ENCODE assay signal across 1 cellular context in the genomic region with DNA sequence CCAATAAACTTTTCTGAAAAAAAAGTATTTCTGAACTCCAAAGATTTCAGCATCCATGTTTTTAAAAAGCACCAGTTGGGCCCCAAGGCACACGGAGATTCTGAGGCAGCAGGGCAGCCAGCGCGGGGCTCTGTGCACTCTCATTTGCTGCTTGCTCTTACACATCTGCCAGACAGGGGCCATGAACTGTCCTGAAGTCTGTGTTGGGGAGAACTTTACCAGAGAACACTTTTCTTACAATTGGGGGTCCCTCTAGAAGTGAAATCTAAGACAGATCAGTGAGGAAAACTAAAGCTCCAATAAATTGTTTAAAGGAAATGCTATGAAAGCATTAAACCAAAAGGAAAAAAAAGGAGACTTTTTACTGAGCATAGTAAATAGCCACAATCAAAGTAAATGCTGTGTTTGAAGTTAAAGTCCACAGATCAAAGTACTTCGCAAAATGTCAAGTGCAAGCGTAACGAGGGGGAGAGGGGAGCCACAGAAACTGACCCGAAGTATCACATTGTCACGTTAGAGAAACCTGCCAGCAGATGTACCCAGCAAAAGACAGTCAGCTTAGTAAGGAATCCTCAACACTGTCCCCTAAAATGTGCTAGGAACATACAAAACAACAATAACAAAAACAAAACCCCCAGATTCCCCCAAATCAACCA.
TF ChIP-seq lines count a peak whose summit lies in the region.

No MANE protein-coding gene starts in this region.

TF ChIP-seq in HepG2, 621 proteins besides CTCF, POLR2A, EP300 and RAD21 (continued from another document and continues in another):
- peak; percentile 74 for TF ChIP-seq SKIL (CRISPR knock-in tag; IDR thresholded peaks at IDR 0.05; ENCODE audit: borderline replicate concordance)
- no peak for TF ChIP-seq KDM5B (CRISPR knock-in tag; IDR thresholded peaks at IDR 0.05; ENCODE audit: borderline replicate concordance)
- no peak for TF ChIP-seq ZNF251 (CRISPR knock-in tag; IDR thresholded peaks at IDR 0.05)
- TF ChIP-seq, protein P1, sequence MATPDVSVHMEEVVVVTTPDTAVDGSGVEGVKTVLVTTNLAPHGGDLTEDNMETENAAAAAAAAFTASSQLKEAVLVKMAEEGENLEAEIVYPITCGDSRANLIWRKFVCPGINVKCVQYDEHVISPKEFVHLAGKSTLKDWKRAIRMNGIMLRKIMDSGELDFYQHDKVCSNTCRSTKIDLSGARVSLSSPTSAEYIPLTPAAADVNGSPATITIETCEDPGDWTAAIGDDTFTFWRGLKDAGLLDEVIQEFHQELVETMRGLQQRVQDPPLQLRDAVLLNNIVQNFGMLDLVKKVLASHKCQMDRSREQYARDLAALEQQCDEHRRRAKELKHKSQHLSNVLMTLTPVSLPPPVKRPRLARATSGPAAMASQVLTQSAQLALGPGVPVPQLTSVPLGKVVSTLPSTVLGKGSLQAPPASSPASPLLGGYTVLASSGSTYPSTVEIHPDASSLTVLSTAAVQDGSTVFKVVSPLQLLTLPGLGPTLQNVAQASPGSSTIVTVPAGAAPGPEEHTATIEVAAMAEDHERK (CRISPR knock-in tag; IDR thresholded peaks at IDR 0.05; ENCODE audit: low read depth), result no peak
- TF ChIP-seq ZNF563 (CRISPR knock-in tag; IDR thresholded peaks at IDR 0.05), result no peak
- no peak for TF ChIP-seq FLYWCH1 (CRISPR knock-in tag; IDR thresholded peaks at IDR 0.05)
- no peak for TF ChIP-seq DZIP1 (CRISPR knock-in tag; IDR thresholded peaks at IDR 0.05)
- TF ChIP-seq U2AF2 (IDR thresholded peaks at IDR 0.05; ENCODE audit: low read depth, low read length), result no peak
- no peak for TF ChIP-seq MTA3 (CRISPR knock-in tag; IDR thresholded peaks at IDR 0.05)
- no peak for TF ChIP-seq ZFP36L2 (CRISPR knock-in tag; IDR thresholded peaks at IDR 0.05)
- no peak for TF ChIP-seq HIVEP1 (CRISPR knock-in tag; IDR thresholded peaks at IDR 0.05)
- no peak for TF ChIP-seq SATB2 (CRISPR knock-in tag; IDR thresholded peaks at IDR 0.05)
- TF ChIP-seq HOXA5 (CRISPR knock-in tag; IDR thresholded peaks at IDR 0.05), result peak; percentile 72
- no peak for TF ChIP-seq ZBTB1 (CRISPR knock-in tag; IDR thresholded peaks at IDR 0.05; ENCODE audit: borderline replicate concordance)
- TF ChIP-seq ZNF570 (CRISPR knock-in tag; IDR thresholded peaks at IDR 0.05; ENCODE audit: borderline replicate concordance), result no peak
- TF ChIP-seq HMG20A (CRISPR knock-in tag; IDR thresholded peaks at IDR 0.05; ENCODE audit: borderline replicate concordance), result peak; percentile 84; the same call in 1 of the 2 replicates
- no peak; the same call in 1 of the 2 replicates for TF ChIP-seq MAZ (IDR thresholded peaks at IDR 0.05; ENCODE audit: borderline replicate concordance, low read depth, low read length)
- no peak for TF ChIP-seq MAZ (CRISPR knock-in tag; IDR thresholded peaks at IDR 0.05; ENCODE audit: low read depth)
- TF ChIP-seq, protein P2, sequence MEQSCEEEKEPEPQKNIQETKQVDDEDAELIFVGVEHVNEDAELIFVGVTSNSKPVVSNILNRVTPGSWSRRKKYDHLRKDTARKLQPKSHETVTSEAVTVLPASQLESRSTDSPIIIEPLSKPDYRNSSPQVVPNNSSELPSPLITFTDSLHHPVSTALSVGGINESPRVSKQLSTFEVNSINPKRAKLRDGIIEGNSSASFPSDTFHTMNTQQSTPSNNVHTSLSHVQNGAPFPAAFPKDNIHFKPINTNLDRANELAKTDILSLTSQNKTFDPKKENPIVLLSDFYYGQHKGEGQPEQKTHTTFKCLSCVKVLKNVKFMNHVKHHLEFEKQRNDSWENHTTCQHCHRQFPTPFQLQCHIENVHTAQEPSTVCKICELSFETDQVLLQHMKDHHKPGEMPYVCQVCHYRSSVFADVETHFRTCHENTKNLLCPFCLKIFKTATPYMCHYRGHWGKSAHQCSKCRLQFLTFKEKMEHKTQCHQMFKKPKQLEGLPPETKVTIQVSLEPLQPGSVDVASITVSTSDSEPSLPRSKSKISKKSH (CRISPR knock-in tag; IDR thresholded peaks at IDR 0.05; ENCODE audit: borderline replicate concordance), result no peak
- TF ChIP-seq, protein P3, sequence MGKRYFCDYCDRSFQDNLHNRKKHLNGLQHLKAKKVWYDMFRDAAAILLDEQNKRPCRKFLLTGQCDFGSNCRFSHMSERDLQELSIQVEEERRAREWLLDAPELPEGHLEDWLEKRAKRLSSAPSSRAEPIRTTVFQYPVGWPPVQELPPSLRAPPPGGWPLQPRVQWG (CRISPR knock-in tag; IDR thresholded peaks at IDR 0.05; ENCODE audit: borderline replicate concordance, low read depth), result no peak
- no peak for TF ChIP-seq SP4 (CRISPR knock-in tag; IDR thresholded peaks at IDR 0.05)
- no peak for TF ChIP-seq CHD2 (IDR thresholded peaks at IDR 0.05; ENCODE audit: low read depth, low read length)
- TF ChIP-seq, protein P4, sequence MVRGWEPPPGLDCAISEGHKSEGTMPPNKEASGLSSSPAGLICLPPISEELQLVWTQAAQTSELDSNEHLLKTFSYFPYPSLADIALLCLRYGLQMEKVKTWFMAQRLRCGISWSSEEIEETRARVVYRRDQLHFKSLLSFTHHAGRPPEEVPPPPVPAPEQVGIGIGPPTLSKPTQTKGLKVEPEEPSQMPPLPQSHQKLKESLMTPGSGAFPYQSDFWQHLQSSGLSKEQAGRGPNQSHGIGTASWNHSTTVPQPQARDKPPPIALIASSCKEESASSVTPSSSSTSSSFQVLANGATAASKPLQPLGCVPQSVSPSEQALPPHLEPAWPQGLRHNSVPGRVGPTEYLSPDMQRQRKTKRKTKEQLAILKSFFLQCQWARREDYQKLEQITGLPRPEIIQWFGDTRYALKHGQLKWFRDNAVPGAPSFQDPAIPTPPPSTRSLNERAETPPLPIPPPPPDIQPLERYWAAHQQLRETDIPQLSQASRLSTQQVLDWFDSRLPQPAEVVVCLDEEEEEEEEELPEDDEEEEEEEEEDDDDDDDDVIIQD (CRISPR knock-in tag; IDR thresholded peaks at IDR 0.05; ENCODE audit: low read depth), result peak; percentile 58; the same call in 1 of the 2 replicates
- TF ChIP-seq ZNF33B (CRISPR knock-in tag; IDR thresholded peaks at IDR 0.05), result no peak
- no peak for TF ChIP-seq MAFF (IDR thresholded peaks at IDR 0.05; ENCODE audit: low read depth, low read length)
- TF ChIP-seq, protein P5, sequence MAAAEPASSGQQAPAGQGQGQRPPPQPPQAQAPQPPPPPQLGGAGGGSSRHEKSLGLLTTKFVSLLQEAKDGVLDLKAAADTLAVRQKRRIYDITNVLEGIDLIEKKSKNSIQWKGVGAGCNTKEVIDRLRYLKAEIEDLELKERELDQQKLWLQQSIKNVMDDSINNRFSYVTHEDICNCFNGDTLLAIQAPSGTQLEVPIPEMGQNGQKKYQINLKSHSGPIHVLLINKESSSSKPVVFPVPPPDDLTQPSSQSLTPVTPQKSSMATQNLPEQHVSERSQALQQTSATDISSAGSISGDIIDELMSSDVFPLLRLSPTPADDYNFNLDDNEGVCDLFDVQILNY (CRISPR knock-in tag; conservative IDR thresholded peaks at IDR 0.05), result no peak
- no peak for TF ChIP-seq SIN3B (IDR thresholded peaks at IDR 0.05; ENCODE audit: low read length)
- TF ChIP-seq ZNF569 (CRISPR knock-in tag; IDR thresholded peaks at IDR 0.05; ENCODE audit: borderline replicate concordance), result no peak
- no peak for TF ChIP-seq CBFB (CRISPR knock-in tag; IDR thresholded peaks at IDR 0.05)
- TF ChIP-seq NR1H2 (CRISPR knock-in tag; IDR thresholded peaks at IDR 0.05; ENCODE audit: borderline replicate concordance, low read depth), result no peak
- TF ChIP-seq ZNF468 (CRISPR knock-in tag; IDR thresholded peaks at IDR 0.05), result no peak
- TF ChIP-seq ZNF280D (CRISPR knock-in tag; IDR thresholded peaks at IDR 0.05), result no peak
- no peak for TF ChIP-seq ZNF274 (CRISPR knock-in tag; IDR thresholded peaks at IDR 0.05)
- TF ChIP-seq DNMT3B (CRISPR knock-in tag; conservative IDR thresholded peaks at IDR 0.05), result no peak
- no peak for TF ChIP-seq ZNF543 (CRISPR knock-in tag; IDR thresholded peaks at IDR 0.05)
- peak; percentile 91 for TF ChIP-seq KDM6A (CRISPR knock-in tag; IDR thresholded peaks at IDR 0.05; ENCODE audit: low read depth)
- TF ChIP-seq, protein P6, sequence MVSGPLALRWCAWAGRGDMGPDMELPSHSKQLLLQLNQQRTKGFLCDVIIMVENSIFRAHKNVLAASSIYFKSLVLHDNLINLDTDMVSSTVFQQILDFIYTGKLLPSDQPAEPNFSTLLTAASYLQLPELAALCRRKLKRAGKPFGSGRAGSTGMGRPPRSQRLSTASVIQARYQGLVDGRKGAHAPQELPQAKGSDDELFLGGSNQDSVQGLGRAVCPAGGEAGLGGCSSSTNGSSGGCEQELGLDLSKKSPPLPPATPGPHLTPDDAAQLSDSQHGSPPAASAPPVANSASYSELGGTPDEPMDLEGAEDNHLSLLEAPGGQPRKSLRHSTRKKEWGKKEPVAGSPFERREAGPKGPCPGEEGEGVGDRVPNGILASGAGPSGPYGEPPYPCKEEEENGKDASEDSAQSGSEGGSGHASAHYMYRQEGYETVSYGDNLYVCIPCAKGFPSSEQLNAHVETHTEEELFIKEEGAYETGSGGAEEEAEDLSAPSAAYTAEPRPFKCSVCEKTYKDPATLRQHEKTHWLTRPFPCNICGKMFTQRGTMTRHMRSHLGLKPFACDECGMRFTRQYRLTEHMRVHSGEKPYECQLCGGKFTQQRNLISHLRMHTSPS (CRISPR knock-in tag; IDR thresholded peaks at IDR 0.05; ENCODE audit: low read depth), result no peak
- TF ChIP-seq FOSL2 (CRISPR knock-in tag; IDR thresholded peaks at IDR 0.05), result no peak
- TF ChIP-seq KMT2A (CRISPR knock-in tag; IDR thresholded peaks at IDR 0.05), result no peak
- no peak for TF ChIP-seq GATAD1 (CRISPR knock-in tag; IDR thresholded peaks at IDR 0.05)
- no peak for TF ChIP-seq ATAD3A (CRISPR knock-in tag; IDR thresholded peaks at IDR 0.05)
- no peak for TF ChIP-seq MATR3 (CRISPR knock-in tag; IDR thresholded peaks at IDR 0.05)
- TF ChIP-seq ZNF331 (CRISPR knock-in tag; IDR thresholded peaks at IDR 0.05), result no peak; the same call in 1 of the 2 replicates
- TF ChIP-seq, protein P7, sequence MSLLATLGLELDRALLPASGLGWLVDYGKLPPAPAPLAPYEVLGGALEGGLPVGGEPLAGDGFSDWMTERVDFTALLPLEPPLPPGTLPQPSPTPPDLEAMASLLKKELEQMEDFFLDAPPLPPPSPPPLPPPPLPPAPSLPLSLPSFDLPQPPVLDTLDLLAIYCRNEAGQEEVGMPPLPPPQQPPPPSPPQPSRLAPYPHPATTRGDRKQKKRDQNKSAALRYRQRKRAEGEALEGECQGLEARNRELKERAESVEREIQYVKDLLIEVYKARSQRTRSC (CRISPR knock-in tag; IDR thresholded peaks at IDR 0.05; ENCODE audit: low read depth), result no peak
- no peak for TF ChIP-seq RAD51 (IDR thresholded peaks at IDR 0.05; ENCODE audit: borderline replicate concordance)
- no peak for TF ChIP-seq SCMH1 (CRISPR knock-in tag; IDR thresholded peaks at IDR 0.05; ENCODE audit: borderline replicate concordance)
- TF ChIP-seq KDM5A (IDR thresholded peaks at IDR 0.05; ENCODE audit: borderline replicate concordance, low read length), result no peak
- no peak for TF ChIP-seq RFX3 (CRISPR knock-in tag; IDR thresholded peaks at IDR 0.05)
- 0 out of 2 replicates have a peak, but pooled peaks have one; percentile 41 for TF ChIP-seq ZSCAN31 (CRISPR knock-in tag; IDR thresholded peaks at IDR 0.05; ENCODE audit: low read depth)
- peak; percentile 28 for TF ChIP-seq ZMYM3 (CRISPR knock-in tag; IDR thresholded peaks at IDR 0.05)
